Comparison of ENCODE assay signal across 28 cellular contexts in the genomic region with DNA sequence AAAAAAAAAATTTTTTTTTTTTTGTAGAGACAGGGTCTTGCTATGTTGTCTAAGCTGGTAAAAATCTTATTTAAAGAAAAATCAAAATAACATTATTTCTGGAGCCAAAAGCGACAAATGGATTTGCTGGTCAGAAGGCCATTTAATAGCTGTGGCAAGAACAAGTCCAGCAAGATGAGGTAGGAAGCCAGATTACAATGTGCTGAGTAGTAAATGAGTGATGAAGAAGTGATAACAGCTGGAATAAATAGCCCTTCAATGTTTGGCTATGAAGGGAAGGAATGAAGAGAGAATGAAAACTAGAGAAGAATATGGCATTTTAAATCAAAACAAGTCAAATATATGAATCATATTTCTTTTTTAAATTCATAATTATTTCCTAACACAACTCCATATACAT.
"Had no signal": no experiment of that assay in that cellular context is flagged by ENCODE, and none has a peak within 500 bp of the region (broad histone marks: within the 10 kb centered on the region; RNA-seq: fewer than 3 reads in every experiment).

No MANE protein-coding gene starts in this region.

- H3K27ac ChIP-seq: adrenal gland, ascending aorta, brain microvascular endothelial cell, coronary artery, dorsolateral prefrontal cortex, gastroesophageal sphincter, WERI-Rb-1 had no signal

- H3K9me3 ChIP-seq: adrenal gland, ascending aorta, gastroesophageal sphincter had no signal

- H3K36me3 ChIP-seq: adrenal gland, brain microvascular endothelial cell, WERI-Rb-1 had no signal

- H3K27me3 ChIP-seq: adrenal gland, ascending aorta, brain microvascular endothelial cell, dorsolateral prefrontal cortex, gastroesophageal sphincter had no signal

- DNase-seq: activated B cell treated with CpG ODN at 0.5 μM for 24 hours; activated CD4-positive, alpha-beta T cell treated with anti-CD3 and anti-CD28 coated beads for 36 hours; activated CD4-positive, alpha-beta T cell treated with anti-CD3 and anti-CD28 coated beads, Interleukin-2, amount 50 U/mL, for 1 hour; activated CD4-positive, alpha-beta T cell treated with anti-CD3 and anti-CD28 coated beads, Interleukin-2, amount 50 U/mL, for 48 hours; activated CD4-positive, CD25-positive, alpha-beta regulatory T cell treated with anti-CD3 and anti-CD28 coated beads, Interleukin-2, amount 50 U/mL, for 72 hours; activated CD8-positive, alpha-beta memory T cell treated with anti-CD3 and anti-CD28 coated beads for 24 hours; activated CD8-positive, alpha-beta T cell treated with anti-CD3 and anti-CD28 coated beads for 36 hours; activated effector memory CD4-positive, alpha-beta T cell treated with Interleukin-2 at 50 U/mL for 16 hours; activated gamma-delta T cell treated with Interleukin-2 at 50 U/mL for 16 hours; activated naive CD4-positive, alpha-beta T cell treated with anti-CD3 and anti-CD28 coated beads, Interleukin-2, amount 50 U/mL, for 16 hours; activated naive CD4-positive, alpha-beta T cell treated with Interleukin-2 at 50 U/mL for 16 hours; activated T-cell treated with anti-CD3 and anti-CD28 coated beads, Interleukin-2, amount 50 U/mL, for 4 hours; adrenal gland; brain microvascular endothelial cell; dorsolateral prefrontal cortex; effector memory CD4-positive, alpha-beta T cell; endodermal cell; foreskin melanocyte; head of caudate nucleus; T-helper 1 cell; T-helper 17 cell; T1000; WERI-Rb-1 had no signal

- H3K4me3 ChIP-seq: adrenal gland, ascending aorta, coronary artery, dorsolateral prefrontal cortex, gastroesophageal sphincter had no signal

- ATAC-seq: activated CD4-positive, alpha-beta T cell treated with anti-CD3 and anti-CD28 coated beads for 36 hours; activated CD8-positive, alpha-beta T cell treated with anti-CD3 and anti-CD28 coated beads for 36 hours; activated T-cell treated with anti-CD3 and anti-CD28 coated beads, Interleukin-2, amount 50 U/mL, for 4 hours; activated T-helper 17 cell treated with anti-CD3 and anti-CD28 coated beads, Interleukin-2, amount 50 U/mL, for 72 hours; esophagus mucosa; gastroesophageal sphincter; T-helper 17 cell had no signal

- H3K4me1 ChIP-seq: adrenal gland, ascending aorta had no signal
